Comparison of ENCODE assay signal across 9 cellular contexts in the genomic region with DNA sequence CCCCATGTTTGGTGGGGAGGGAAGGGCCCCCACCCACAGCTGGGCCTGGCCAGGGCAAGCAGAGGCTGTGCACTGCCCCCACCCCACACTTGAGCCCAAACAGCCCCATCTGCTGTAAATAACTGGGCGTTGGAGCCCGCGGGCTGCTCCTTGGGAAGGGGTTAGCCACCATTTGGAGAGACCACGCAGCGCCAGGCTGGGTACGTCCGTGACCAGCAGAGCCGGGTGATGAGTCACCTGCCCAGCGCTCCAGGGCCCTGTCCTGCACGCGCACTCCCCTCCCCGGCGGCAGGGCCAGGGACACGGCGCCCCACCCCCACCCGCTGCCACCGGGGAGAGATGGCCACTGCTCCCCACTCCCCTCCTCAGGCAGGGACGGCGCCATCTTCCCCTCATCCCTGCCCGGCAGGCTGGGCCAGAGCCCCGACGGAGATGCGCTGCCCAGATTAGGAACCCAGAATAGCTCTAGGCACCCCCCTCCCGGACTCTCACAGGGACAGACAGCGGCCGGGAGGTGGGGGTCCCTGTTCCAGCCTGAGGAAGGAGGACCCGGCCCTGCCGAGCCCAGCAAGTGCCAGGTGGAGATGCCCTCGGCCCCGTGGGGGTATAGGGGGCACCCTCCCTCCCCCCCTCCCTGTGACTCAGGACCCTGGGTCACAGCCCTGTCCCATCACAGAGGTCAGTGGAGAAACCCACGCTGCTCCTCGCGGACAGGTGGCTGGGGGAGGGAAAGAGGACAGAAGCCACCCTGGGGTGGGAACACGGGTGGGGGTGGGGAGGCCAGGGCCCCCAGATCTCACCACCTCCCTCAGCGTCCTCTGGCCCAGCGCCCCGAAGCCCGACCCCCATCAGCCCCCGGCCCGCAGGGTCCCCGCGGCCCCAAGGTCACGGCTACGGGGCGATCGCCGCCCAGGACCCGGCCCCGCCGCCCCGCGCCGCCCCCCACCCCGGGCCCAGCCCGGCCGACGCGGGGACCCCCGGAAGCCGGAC. TPM values are rescaled to one million over a fixed set of nuclear protein-coding genes. Genes with fewer than 3 reads are reported as not detected.
DNase-seq lines count a peak whose midpoint lies in the region; ATAC-seq and TF ChIP-seq lines count a peak whose summit lies in the region.
"Had no signal": no experiment of that assay in that cellular context is flagged by ENCODE, and none has a peak within 500 bp of the region (broad histone marks: within the 10 kb centered on the region; RNA-seq: fewer than 3 reads in every experiment).

No MANE protein-coding gene starts in this region.

- H3K4me3 ChIP-seq in GM06990 (replicated peaks; ENCODE audit: low read depth, low read length) (peak overlapping the region; percentile 40), foreskin fibroblast (ENCODE audit: low read depth in 1 of 2, low read length in 2 of 2) (no peak overlapping the region)

- no peaks in the 10 kb centered on the region; the same call in 1 of the 2 replicates for H3K27me3 ChIP-seq in GM06990 (replicated peaks; ENCODE audit: control insufficient read depth, insufficient read depth, low read length)

- H3K4me3 Mint-ChIP-seq in progenitor cell of endocrine pancreas (ENCODE audit: low read depth): peak overlapping the region; percentile 51

- no peak for TF ChIP-seq CTCF in GM06990 (IDR thresholded peaks at IDR 0.05; ENCODE audit: insufficient read depth, low read length, poor library complexity, severe bottlenecking)
- no peak for TF ChIP-seq CTCF in foreskin fibroblast (IDR thresholded peaks at IDR 0.05; ENCODE audit: low read depth, low read length)
- TF ChIP-seq CTCF in progenitor cell of endocrine pancreas (IDR thresholded peaks at IDR 0.05; ENCODE audit: unreplicated experiment): no peak

- DNase-seq in GM06990 (ENCODE audit: extremely low read depth, insufficient read length) (no peak), RKO (ENCODE audit: low spot score) (peak; percentile 43), foreskin fibroblast (peak; percentile 33 to 67), progenitor cell of endocrine pancreas (ENCODE audit: low spot score, unreplicated experiment) (peak; percentile 6), globus pallidus (ENCODE audit: low spot score) (no peak)
- no peak for DNase-seq in stimulated activated naive CD4-positive, alpha-beta T cell treated with Interleukin-2 at 50 U/mL for 16 hours (lab: John Stamatoyannopoulos, UW)

- H3K4me1 Mint-ChIP-seq in progenitor cell of endocrine pancreas (ENCODE audit: low read depth): peaks cover 1% of the 10 kb centered on the region

- peaks cover 19% of the 10 kb centered on the region for H3K27me3 Mint-ChIP-seq in progenitor cell of endocrine pancreas

- H3K9me3 Mint-ChIP-seq in progenitor cell of endocrine pancreas (ENCODE audit: low read depth): no peaks in the 10 kb centered on the region

- no peak overlapping the region for H3K27ac Mint-ChIP-seq in progenitor cell of endocrine pancreas

- ATAC-seq in GM19395 (IDR thresholded peaks at IDR 0.05; ENCODE audit: unreplicated experiment) (no peak), HG03378 (IDR thresholded peaks at IDR 0.05; ENCODE audit: unreplicated experiment) (no peak)

- H3K36me3 ChIP-seq in GM06990 (ENCODE audit: control insufficient read depth, insufficient read depth, low read length): no peaks in the 10 kb centered on the region

- no peaks in the 10 kb centered on the region for H3K36me3 Mint-ChIP-seq in progenitor cell of endocrine pancreas (ENCODE audit: insufficient read depth)

RNA-seq across cellular contexts. Expression of a gene that starts 0.6 kb away (rescaled TPM):
- total RNA-seq in progenitor cell of endocrine pancreas: 11.0 and 11.8 TPM in 2 replicates

RNA-seq across cellular contexts. Expression of a gene that starts 22.3 kb away (rescaled TPM):
- 340 and 374 TPM in 2 replicates for total RNA-seq in progenitor cell of endocrine pancreas

RNA-seq across cellular contexts. Expression of a gene that starts 25.8 kb away (rescaled TPM):
- total RNA-seq in progenitor cell of endocrine pancreas: 14.6 and 15.6 TPM in 2 replicates

RNA-seq across cellular contexts. Expression of a gene that starts 38.9 kb away (rescaled TPM):
- 0.29 and 0.31 TPM in 2 replicates for total RNA-seq in progenitor cell of endocrine pancreas

RNA-seq across cellular contexts. Expression of a gene that starts 49.3 kb away (rescaled TPM):
- total RNA-seq in progenitor cell of endocrine pancreas: not detected in 2 replicates
- total RNA-seq: mononuclear cell had no signal

Comparison
In these comparisons a context has a peak if more than half of its experiments do, and no peak if none do; other contexts are left out.
1. DNase-seq: peak in RKO (single experiment), foreskin fibroblast (2 of 2) and progenitor cell of endocrine pancreas (single experiment); none in GM06990 (single experiment), stimulated activated naive CD4-positive, alpha-beta T cell treated with Interleukin-2 at 50 U/mL for 16 hours (single experiment) and globus pallidus (single experiment).